Comparison of ENCODE assay signal across 14 cellular contexts in genomic region chr16:17744903-17745581, GRCh38.
DNase-seq lines count a peak whose midpoint lies in the region; ATAC-seq and TF ChIP-seq lines count a peak whose summit lies in the region.
"Had no signal": no experiment of that assay in that cellular context is flagged by ENCODE, and none has a peak within 500 bp of the region (broad histone marks: within the 10 kb centered on the region; RNA-seq: fewer than 3 reads in every experiment).

No MANE protein-coding gene starts in this region.

- no peaks in the 10 kb centered on the region for H3K36me3 Mint-ChIP-seq in endodermal cell (ENCODE audit: low read depth)

- peak overlapping the region; percentile 26 for H3K27ac ChIP-seq in endodermal cell (ENCODE audit: low read depth, low read length)
- H3K27ac ChIP-seq in muscle layer of duodenum (ENCODE audit: low read length), result peak overlapping the region; percentile 10
- no peak overlapping the region for H3K27ac ChIP-seq in upper lobe of right lung
- H3K27ac ChIP-seq: BLaER1 treated with 17β-estradiol and CSF1 and Interleukin-3, amounts not matched to agents 10 nM and 100 nM; epithelial cell of prostate had no signal

- peak overlapping the region; percentile 11 for H3K9ac ChIP-seq in endodermal cell (ENCODE audit: extremely low read depth, low read length, poor library complexity, severe bottlenecking)
- H3K9ac ChIP-seq: BLaER1 treated with 17β-estradiol and CSF1 and Interleukin-3, amounts not matched to agents 10 nM and 100 nM had no signal

- no peak overlapping the region for H3K27ac Mint-ChIP-seq in endodermal cell
- H3K27ac Mint-ChIP-seq: activated CD8-positive, alpha-beta T cell treated with anti-CD3 and anti-CD28 coated beads for 36 hours; stimulated activated naive CD8-positive, alpha-beta T cell treated with anti-CD3 and anti-CD28 coated beads, Interleukin-15, amount 100 ng/mL, for 72 hours had no signal

- H3K27me3 ChIP-seq in endodermal cell (ENCODE audit: control insufficient read depth, insufficient read depth, low read length, poor library complexity, severe bottlenecking), result peaks cover 17% of the 10 kb centered on the region
- H3K27me3 ChIP-seq in muscle layer of duodenum (ENCODE audit: low read depth, low read length), result no peaks in the 10 kb centered on the region
- peaks cover 7% of the 10 kb centered on the region for H3K27me3 ChIP-seq in upper lobe of right lung
- H3K27me3 ChIP-seq: BLaER1 treated with 17β-estradiol and CSF1 and Interleukin-3, amounts not matched to agents 10 nM and 100 nM had no signal

- H3K27me3 Mint-ChIP-seq in endodermal cell (ENCODE audit: insufficient read depth), result peaks cover 22% of the 10 kb centered on the region

- intact Hi-C loops in upper lobe of right lung (cut with DNase I), result no loop called here

- no peaks in the 10 kb centered on the region for H3K9me3 Mint-ChIP-seq in endodermal cell

- ATAC-seq in upper lobe of right lung, result no peak
- ATAC-seq in GM21447 (IDR thresholded peaks at IDR 0.05; ENCODE audit: unreplicated experiment), result no peak
- ATAC-seq: activated CD8-positive, alpha-beta T cell treated with anti-CD3 and anti-CD28 coated beads for 36 hours; stimulated activated naive CD8-positive, alpha-beta T cell treated with anti-CD3 and anti-CD28 coated beads, Interleukin-15, amount 100 ng/mL, for 72 hours had no signal

- WGBS in endodermal cell (ENCODE audit: insufficient coverage in 1 of 2, insufficient read length in 1 of 2), 2 experiments, result 22 to 36% methylated on average over 7 to 11 of the region's 15 CpGs

- H3K4me3 ChIP-seq in endodermal cell (ENCODE audit: low read length) (no peak overlapping the region), muscle layer of duodenum (ENCODE audit: low read depth in 1 of 2, low read length in 2 of 2) (peak overlapping the region in 1 of 2 donors; percentile 25), upper lobe of right lung (peak overlapping the region; percentile 31)
- H3K4me3 ChIP-seq: BLaER1 treated with 17β-estradiol and CSF1 and Interleukin-3, amounts not matched to agents 10 nM and 100 nM had no signal

- no peak overlapping the region for H3K4me3 Mint-ChIP-seq in endodermal cell
- H3K4me3 Mint-ChIP-seq: activated CD8-positive, alpha-beta T cell treated with anti-CD3 and anti-CD28 coated beads for 36 hours; stimulated activated naive CD8-positive, alpha-beta T cell treated with anti-CD3 and anti-CD28 coated beads, Interleukin-15, amount 100 ng/mL, for 72 hours had no signal

- H3K36me3 ChIP-seq in endodermal cell (ENCODE audit: control insufficient read depth, insufficient read depth, low read length) (no peaks in the 10 kb centered on the region), muscle layer of duodenum (ENCODE audit: control insufficient read depth in 1 of 2, insufficient read depth in 2 of 2, low read length in 2 of 2) (no peaks in the 10 kb centered on the region), upper lobe of right lung (no peaks in the 10 kb centered on the region)
- H3K36me3 ChIP-seq: BLaER1 treated with 17β-estradiol and CSF1 and Interleukin-3, amounts not matched to agents 10 nM and 100 nM had no signal

- TF ChIP-seq CTCF in endodermal cell (conservative IDR thresholded peaks at IDR 0.05) (no peak), upper lobe of right lung (IDR thresholded peaks at IDR 0.05) (no peak)

- H3K4me1 ChIP-seq in endodermal cell (ENCODE audit: control insufficient read depth, insufficient read depth, low read length) (peaks cover 3% of the 10 kb centered on the region), muscle layer of duodenum (ENCODE audit: control insufficient read depth in 1 of 2, insufficient read depth in 2 of 2, low read length in 2 of 2) (no peaks in the 10 kb centered on the region), upper lobe of right lung (no peaks in the 10 kb centered on the region)

- peaks cover 30% of the 10 kb centered on the region for H3K4me1 Mint-ChIP-seq in endodermal cell
- H3K4me1 Mint-ChIP-seq: stimulated activated naive CD8-positive, alpha-beta T cell treated with anti-CD3 and anti-CD28 coated beads, Interleukin-15, amount 100 ng/mL, for 72 hours had no signal

- DNase-seq in NCI-H2227 treated with DMSO at 0.1 percent for 48 hours (lab: John Stamatoyannopoulos, UW) (peak; percentile 58), endodermal cell (peak; percentile 75), upper lobe of right lung (no peak), NCI-H1092 treated with DMSO at 0.1 percent for 48 hours (lab: John Stamatoyannopoulos, UW) (no peak), MV-4-11 (lab: John Stamatoyannopoulos, UW) (no peak)
- DNase-seq: activated CD8-positive, alpha-beta T cell treated with anti-CD3 and anti-CD28 coated beads for 36 hours; NCI-H2029 treated with DMSO at 0.1 percent for 48 hours; NCI-H69; RPMI8226; stimulated activated naive CD8-positive, alpha-beta T cell treated with anti-CD3 and anti-CD28 coated beads, Interleukin-15, amount 100 ng/mL, for 72 hours had no signal

- peaks cover 5% of the 10 kb centered on the region for H3K9me3 ChIP-seq in endodermal cell (ENCODE audit: control insufficient read depth, low read length)
- H3K9me3 ChIP-seq in muscle layer of duodenum (ENCODE audit: control insufficient read depth in 1 of 2, low read length in 2 of 2), result no peaks in the 10 kb centered on the region
- H3K9me3 ChIP-seq in upper lobe of right lung, result no peaks in the 10 kb centered on the region

Comparison
In these comparisons a context has a peak if more than half of its experiments do, and no peak if none do; other contexts are left out.
1. DNase-seq: peak in NCI-H2227 treated with DMSO at 0.1 percent for 48 hours (single experiment) and endodermal cell (single experiment); none in upper lobe of right lung (single experiment), NCI-H1092 treated with DMSO at 0.1 percent for 48 hours (single experiment) and MV-4-11 (single experiment).